ENCODE assay signal across 8 cellular contexts in genomic region chr3:9915252-9916141, GRCh38. TPM values are rescaled to one million over a fixed set of nuclear protein-coding genes. Genes with fewer than 3 reads are reported as not detected.
DNase-seq lines count a peak whose midpoint lies in the region; FAIRE-seq and TF ChIP-seq lines count a peak whose summit lies in the region.

No MANE protein-coding gene starts in this region.

- no peak overlapping the region for H2BK5ac ChIP-seq in H9 (ENCODE audit: insufficient read length, low read length)

- no peak for FAIRE-seq in GM12892 (lab: Jason Lieb, UNC)

- WGBS in H9 (ENCODE audit: extremely low coverage, insufficient read length, low lambda C conversion rate), result no CpG with 5 or more reads among the region's 99 CpGs

- H3K14ac ChIP-seq in H9 (ENCODE audit: insufficient read depth, low read length), result peak overlapping the region; percentile 74

- peak; percentile 31; the same call in 2 of the 3 replicates for TF ChIP-seq CTCF in H9 (conservative IDR thresholded peaks at IDR 0.05)
- peak; percentile 44 to 45 for TF ChIP-seq CTCF in brain (conservative IDR thresholded peaks at IDR 0.05)
- no peak for TF ChIP-seq CTCF in Calu3 (IDR thresholded peaks at IDR 0.05; ENCODE audit: unreplicated experiment)

- DNase-seq in COLO668 (lab: John Stamatoyannopoulos, UW; ENCODE audit: unreplicated experiment) (peak; percentile 76), H9 (peak; percentile 64), skeletal muscle cell (ENCODE audit: low read depth) (no peak), Calu3 (no peak), GM12892 (ENCODE audit: insufficient read length) (no peak)

- no TSS peak for BruUV-seq in Calu3 (replicated peaks; lab: Mats Ljungman, UMichigan)

- H3K4me1 Mint-ChIP-seq in H9 (peaks cover 15 to 27% of the 10 kb centered on the region in 2 experiments), brain (peaks cover 22% of the 10 kb centered on the region), Calu3 (ENCODE audit: low read depth, unreplicated experiment) (peaks cover 9% of the 10 kb centered on the region)

- H4K8ac ChIP-seq in H9 (replicated peaks; ENCODE audit: insufficient read length, low read depth, low read length), result no peak overlapping the region

- H3K27me3 Mint-ChIP-seq in H9 (ENCODE audit: low read depth) (peaks cover 17% of the 10 kb centered on the region), brain (peaks cover 28% of the 10 kb centered on the region), Calu3 (ENCODE audit: unreplicated experiment) (no peaks in the 10 kb centered on the region)

- peaks cover 4% of the 10 kb centered on the region; the same call in 1 of the 2 replicates for H3K4me1 ChIP-seq in H9 (ENCODE audit: insufficient read depth, low read length)

- no peak overlapping the region for H3T11ph ChIP-seq in H9 (ENCODE audit: low read length)

- H2BK20ac ChIP-seq in H9 (ENCODE audit: low read depth, low read length, poor library complexity, severe bottlenecking), result no peak overlapping the region

- no peak overlapping the region for H3K4ac ChIP-seq in H9 (ENCODE audit: low read depth, low read length)

- H2AK5ac ChIP-seq in H9 (ENCODE audit: insufficient read length, low read length), result no peak overlapping the region

- H3K79me2 ChIP-seq in H9 (ENCODE audit: insufficient read depth, low read length), result no peaks in the 10 kb centered on the region

- peak overlapping the region; percentile 17 for H3K9ac ChIP-seq in H9 (ENCODE audit: extremely low read depth, insufficient read length, low read length)

- H3K9me3 ChIP-seq in H9 (ENCODE audit: control insufficient read depth, low read depth, low read length), result no peaks in the 10 kb centered on the region
- H3K9me3 ChIP-seq in iPS-18c (ENCODE audit: control insufficient read depth, insufficient read depth, low read length), result no peaks in the 10 kb centered on the region

- no peak overlapping the region for H3K56ac ChIP-seq in H9 (ENCODE audit: insufficient read length, low read depth, low read length)

- H3K23ac ChIP-seq in H9 (ENCODE audit: insufficient read length, low read depth, low read length), result no peak overlapping the region

- H3K27ac ChIP-seq in H9 (ENCODE audit: insufficient read length, low read depth, low read length), result no peak overlapping the region

- no peaks in the 10 kb centered on the region for H4K20me1 ChIP-seq in H9 (ENCODE audit: control insufficient read depth, insufficient read depth, insufficient read length)

- H3K4me3 ChIP-seq in iPS-18c (ENCODE audit: insufficient read depth, low read depth, low read length), result peak overlapping the region; percentile 70
- H3K4me3 ChIP-seq in skeletal muscle cell (ENCODE audit: low read depth, low read length), result peak overlapping the region; percentile 50

- no peak overlapping the region for H2BK12ac ChIP-seq in H9 (ENCODE audit: insufficient read length, low read depth, low read length)

- H3K9me3 Mint-ChIP-seq in H9 (no peaks in the 10 kb centered on the region; a peak in 2 of 5 replicates), brain (no peaks in the 10 kb centered on the region), Calu3 (ENCODE audit: low read depth, unreplicated experiment) (no peaks in the 10 kb centered on the region)

- peaks cover 15% of the 10 kb centered on the region for H3K23me2 ChIP-seq in H9 (ENCODE audit: insufficient read length, low read depth, low read length, poor library complexity, severe bottlenecking)

- H2AFZ ChIP-seq in H9 (ENCODE audit: low read length), result peak overlapping the region; percentile 49

- no peaks in the 10 kb centered on the region; the same call in 1 of the 2 replicates for H3K27me3 ChIP-seq in H9 (ENCODE audit: insufficient read depth, low read length)

- H3K79me1 ChIP-seq in H9 (ENCODE audit: insufficient read depth, low read depth, low read length, poor library complexity, severe bottlenecking), result no peaks in the 10 kb centered on the region

- H3K27ac Mint-ChIP-seq in H9 (peak overlapping the region in 1 of 3 experiments; percentile 75; a peak in 1 of 7 replicates), brain (peak overlapping the region in 4 of 5 experiments; percentile 78 to 93 (median 90)), Calu3 (ENCODE audit: unreplicated experiment) (no peak overlapping the region)

- no peak overlapping the region for H2BK15ac ChIP-seq in H9 (ENCODE audit: low read depth, low read length)

- H3K36me3 Mint-ChIP-seq in H9 (ENCODE audit: insufficient read depth in 1 of 3, low read depth in 3 of 3) (peaks cover 0 to 5% (median 0%) of the 10 kb centered on the region in 3 experiments; a peak in 1 of 7 replicates), brain (no peaks in the 10 kb centered on the region), Calu3 (ENCODE audit: insufficient read depth, unreplicated experiment) (peaks cover 22% of the 10 kb centered on the region)

- intact Hi-C loops in Calu3 (cut with micrococcal nuclease; ENCODE audit: unreplicated experiment), result no loop called here

- H3K18ac ChIP-seq in H9 (ENCODE audit: insufficient read length, low read depth, low read length), result no peak overlapping the region

- TF ChIP-seq POLR2A in GM12892 (IDR thresholded peaks at IDR 0.05; ENCODE audit: low read depth, low read length), result no peak

- no peak overlapping the region for H4K5ac ChIP-seq in H9 (ENCODE audit: insufficient read length, low read depth, low read length)

- peak overlapping the region; percentile 76 for H3K4me2 ChIP-seq in H9 (ENCODE audit: insufficient read depth, insufficient read length, low read length)

- H4K91ac ChIP-seq in H9 (ENCODE audit: insufficient read length, low read depth, low read length), result no peak overlapping the region

- CTCF ChIA-PET in Calu3 (lab: Charles Lee), result no interaction called here

- no peak overlapping the region for H2BK120ac ChIP-seq in H9 (ENCODE audit: low read depth, low read length, poor library complexity, severe bottlenecking)

- H3K4me3 Mint-ChIP-seq in H9 (peak overlapping the region; percentile 70 to 80), brain (peak overlapping the region; percentile 73 to 87 (median 82)), Calu3 (ENCODE audit: low read depth, unreplicated experiment) (no peak overlapping the region)

TF ChIP-seq in PFSK-1, 5 proteins besides CTCF, POLR2A, EP300 and RAD21:
- peak; percentile 79 for TF ChIP-seq POLR2AphosphoS5 (IDR thresholded peaks at IDR 0.05; ENCODE audit: low read depth, low read length)
- TF ChIP-seq TAF1 (IDR thresholded peaks at IDR 0.05; ENCODE audit: borderline replicate concordance, insufficient read depth, low read length), result no peak
- TF ChIP-seq REST (IDR thresholded peaks at IDR 0.05; ENCODE audit: insufficient read depth in 1 of 2, low read depth in 2 of 2, low read length in 2 of 2), result no peak
- no peak for TF ChIP-seq SIN3A (IDR thresholded peaks at IDR 0.05; ENCODE audit: borderline replicate concordance, insufficient read depth, low read length)
- peak; percentile 23 for TF ChIP-seq FOXP2 (optimal IDR thresholded peaks at IDR 0.05; ENCODE audit: borderline replicate concordance, extremely low read depth, extremely low read length, insufficient read depth)

RNA-seq across cellular contexts. Expression of gene IL17RC, which starts 1.4 kb away (rescaled TPM):
- total RNA-seq in H9 (2021) (6.8 and 9.1 TPM in 2 replicates), Calu3 (2022) (19.1 and 24.7 TPM in 2 replicates)
- polyA plus RNA-seq in PFSK-1 (2012; ENCODE audit: insufficient read length, low read depth), result 14.0 TPM
- polyA plus RNA-seq in brain (ENCODE audit: insufficient read depth, low read depth, low replicate concordance), result 22.7 TPM
- polyA plus RNA-seq in GM12892 (2012; ENCODE audit: missing spikeins), result 0.59 TPM

RNA-seq across cellular contexts. Expression of gene IL17RE, which starts 12.8 kb away (rescaled TPM):
- total RNA-seq in H9 (2021) (2.0 and 2.1 TPM in 2 replicates), Calu3 (2022) (25.5 and 30.6 TPM in 2 replicates)
- 0.36 TPM for polyA plus RNA-seq in PFSK-1 (2012; ENCODE audit: insufficient read length, low read depth)
- polyA plus RNA-seq in brain (ENCODE audit: insufficient read depth, low read depth, low replicate concordance), result 1.6 TPM
- polyA plus RNA-seq in GM12892 (2012; ENCODE audit: missing spikeins), result 0.17 TPM

RNA-seq across cellular contexts. Expression of gene CRELD1, which starts 18.1 kb away (rescaled TPM):
- total RNA-seq in H9 (2021), result 15.5 and 17.2 TPM in 2 replicates
- 24.2 TPM for polyA plus RNA-seq in PFSK-1 (2012; ENCODE audit: insufficient read length, low read depth)
- 32.3 TPM for polyA plus RNA-seq in brain (ENCODE audit: insufficient read depth, low read depth, low replicate concordance)
- 23.2 and 25.4 TPM in 2 replicates for total RNA-seq in Calu3 (2022)
- polyA plus RNA-seq in GM12892 (2012; ENCODE audit: missing spikeins), result 16.0 TPM

RNA-seq across cellular contexts. Expression of gene JAGN1, which starts 25.1 kb away (rescaled TPM):
- total RNA-seq in H9 (2021) (33.5 and 34.0 TPM in 2 replicates), Calu3 (2022) (32.4 and 34.2 TPM in 2 replicates)
- 36.8 TPM for polyA plus RNA-seq in PFSK-1 (2012; ENCODE audit: insufficient read length, low read depth)
- polyA plus RNA-seq in brain (ENCODE audit: insufficient read depth, low read depth, low replicate concordance), result 21.2 TPM
- polyA plus RNA-seq in GM12892 (2012; ENCODE audit: missing spikeins), result 33.6 TPM

RNA-seq across cellular contexts. Expression of gene CIDEC, which starts 35.4 kb away (rescaled TPM):
- total RNA-seq in H9 (2021) (not detected in 2 replicates), Calu3 (2022) (0.71 and 1.3 TPM in 2 replicates)
- polyA plus RNA-seq in PFSK-1 (2012; ENCODE audit: insufficient read length, low read depth), result not detected
- not detected for polyA plus RNA-seq in brain (ENCODE audit: insufficient read depth, low read depth, low replicate concordance)
- not detected for polyA plus RNA-seq in GM12892 (2012; ENCODE audit: missing spikeins)

Comparison
In these comparisons a context has a peak if more than half of its experiments do, and no peak if none do; other contexts are left out.
1. DNase-seq: peak in COLO668 (single experiment) and H9 (single experiment); none in skeletal muscle cell (single experiment), Calu3 (single experiment) and GM12892 (single experiment).